11 cellular contexts compared by ENCODE assay signal in the genomic region with DNA sequence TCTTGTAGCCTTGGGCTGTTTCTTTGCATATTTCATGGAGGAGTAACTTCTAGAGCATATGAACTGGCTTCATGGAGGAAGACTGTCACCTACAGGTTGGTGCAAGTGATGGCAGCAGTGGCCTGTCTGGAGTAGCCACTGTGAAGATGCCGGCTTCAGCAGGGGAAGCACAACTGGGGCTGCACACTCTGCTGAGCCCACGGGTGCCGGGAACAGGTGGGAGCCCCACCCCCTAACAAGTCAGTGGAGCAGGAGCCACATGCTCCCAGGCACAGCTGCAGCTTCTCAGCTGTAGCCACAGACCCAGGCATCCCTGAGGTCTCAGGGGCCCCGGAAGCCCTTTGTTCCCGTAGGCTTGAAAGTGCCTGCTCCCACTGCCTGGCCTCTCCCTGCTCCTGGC. TPM values are rescaled to one million over a fixed set of nuclear protein-coding genes. Genes with fewer than 3 reads are reported as not detected.
DNase-seq lines count a peak whose midpoint lies in the region; ATAC-seq, FAIRE-seq and TF ChIP-seq lines count a peak whose summit lies in the region.
"Had no signal": no experiment of that assay in that cellular context is flagged by ENCODE, and none has a peak within 500 bp of the region (broad histone marks: within the 10 kb centered on the region; RNA-seq: fewer than 3 reads in every experiment).

No MANE protein-coding gene starts in this region.

- CTCF ChIA-PET in activated naive CD4-positive, alpha-beta T cell treated with anti-CD3 and anti-CD28 coated beads, Interleukin-2, amount 10 ng/mL, durations not matched to agents 7 days and 5 days (lab: Charles Lee): interaction anchor here (0.9 kb wide), 1 partner anchor 230 kb away, joined by 3 read pairs; no protein-coding TSS in a partner anchor

- no peak for TF ChIP-seq POLR2A in H54 (IDR thresholded peaks at IDR 0.05; ENCODE audit: low read depth, low read length)

- DNase-seq in GM10266 (ENCODE audit: extremely low spot score) (peak; percentile 10), myocyte (ENCODE audit: low read depth) (peak; percentile 91), H54 (ENCODE audit: insufficient read length, low spot score) (no peak), NCI-H187 (lab: John Stamatoyannopoulos, UW) (no peak)
- DNase-seq in Jurkat, Clone E6-1 (ENCODE audit: low read depth, low spot score): peak; percentile 12
- DNase-seq in central memory CD4-positive, alpha-beta T cell: peak; percentile 6
- no peak for DNase-seq in activated naive CD4-positive, alpha-beta T cell treated with anti-CD3 and anti-CD28 coated beads, Interleukin-2, amount 10 ng/mL, durations not matched to agents 7 days and 5 days
- DNase-seq: activated CD8-positive, alpha-beta memory T cell treated with anti-CD3 and anti-CD28 coated beads, Interleukin-2, amount 50 U/mL, for 4 hours had no signal

- no peak for FAIRE-seq in H54 (lab: Jason Lieb, UNC)

- no peak overlapping the region for H3K4me3 Mint-ChIP-seq in activated naive CD4-positive, alpha-beta T cell treated with anti-CD3 and anti-CD28 coated beads, Interleukin-2, amount 10 ng/mL, durations not matched to agents 7 days and 5 days

- peaks cover 17% of the 10 kb centered on the region for H3K27me3 Mint-ChIP-seq in activated naive CD4-positive, alpha-beta T cell treated with anti-CD3 and anti-CD28 coated beads, Interleukin-2, amount 10 ng/mL, durations not matched to agents 7 days and 5 days

- ATAC-seq in GM19351 (IDR thresholded peaks at IDR 0.05; ENCODE audit: unreplicated experiment): no peak

- peak; percentile 47 for TF ChIP-seq CTCF in GM10266 (IDR thresholded peaks at IDR 0.05; ENCODE audit: control insufficient read depth, insufficient read depth, low read depth, missing control alignments)

- H3K9me3 Mint-ChIP-seq in activated naive CD4-positive, alpha-beta T cell treated with anti-CD3 and anti-CD28 coated beads, Interleukin-2, amount 10 ng/mL, durations not matched to agents 7 days and 5 days: no peaks in the 10 kb centered on the region

- H3K4me3 ChIP-seq in Jurkat, Clone E6-1 (ENCODE audit: low read length): no peak overlapping the region
- H3K4me3 ChIP-seq: upper lobe of left lung had no signal

- no peak overlapping the region for H3K27ac Mint-ChIP-seq in activated naive CD4-positive, alpha-beta T cell treated with anti-CD3 and anti-CD28 coated beads, Interleukin-2, amount 10 ng/mL, durations not matched to agents 7 days and 5 days

- no peaks in the 10 kb centered on the region for H3K36me3 Mint-ChIP-seq in activated naive CD4-positive, alpha-beta T cell treated with anti-CD3 and anti-CD28 coated beads, Interleukin-2, amount 10 ng/mL, durations not matched to agents 7 days and 5 days

- no peaks in the 10 kb centered on the region for H3K4me1 Mint-ChIP-seq in activated naive CD4-positive, alpha-beta T cell treated with anti-CD3 and anti-CD28 coated beads, Interleukin-2, amount 10 ng/mL, durations not matched to agents 7 days and 5 days

RNA-seq across cellular contexts. Expression of a gene that starts 43.2 kb away (rescaled TPM):
- not detected for polyA plus RNA-seq in Jurkat, Clone E6-1 (2012; ENCODE audit: insufficient read depth, insufficient read length)
- not detected in 2 replicates for total RNA-seq in myocyte
- polyA plus RNA-seq in myocyte (2012): not detected
- total RNA-seq: glomerular endothelial cell, upper lobe of left lung had no signal

Comparison
In these comparisons a context has a peak if more than half of its experiments do, and no peak if none do; other contexts are left out.
1. DNase-seq: peak in GM10266 (single experiment), Jurkat, Clone E6-1 (single experiment), central memory CD4-positive, alpha-beta T cell (single experiment) and myocyte (single experiment); none in H54 (single experiment), activated naive CD4-positive, alpha-beta T cell treated with anti-CD3 and anti-CD28 coated beads, Interleukin-2, amount 10 ng/mL, durations not matched to agents 7 days and 5 days (single experiment) and NCI-H187 (0 of 2).